Comparison of ENCODE assay signal across 10 cellular contexts in genomic region chr4:39763714-39764572, GRCh38.
DNase-seq lines count a peak whose midpoint lies in the region; ATAC-seq and TF ChIP-seq lines count a peak whose summit lies in the region.
"Had no signal": no experiment of that assay in that cellular context is flagged by ENCODE, and none has a peak within 500 bp of the region (broad histone marks: within the 10 kb centered on the region; RNA-seq: fewer than 3 reads in every experiment).

No MANE protein-coding gene starts in this region.

- no peak for TF ChIP-seq CTCF in spleen (IDR thresholded peaks at IDR 0.05 in 8 of 11, conservative IDR thresholded peaks at IDR 0.05 in 3 of 11)

- peak overlapping the region in 1 of 8 donors; percentile 19 for H3K27ac ChIP-seq in spleen
- H3K27ac ChIP-seq: skin epidermis had no signal

- H3K27me3 ChIP-seq in spleen (replicated peaks in 1 of 7): no peaks in the 10 kb centered on the region

- no peak overlapping the region for H3K4me3 ChIP-seq in spleen
- H3K4me3 ChIP-seq: skin epidermis had no signal

- 77 to 83% (median 79%) methylated on average over 8 to 9 of the region's 9 CpGs for WGBS in spleen, 5 donors

- no peaks in the 10 kb centered on the region for H3K9me3 ChIP-seq in spleen

- DNase-seq in kidney tubule cell (ENCODE audit: low spot score): peak; percentile 78
- no peak for DNase-seq in spleen
- no peak for DNase-seq in activated effector memory CD4-positive, alpha-beta T cell treated with anti-CD3 and anti-CD28 coated beads, Interleukin-2, amount 50 U/mL, for 16 hours
- DNase-seq: erythroblast; stimulated activated CD8-positive, alpha-beta memory T cell treated with anti-CD3 and anti-CD28 coated beads, Interleukin-4, amount 100 ng/mL, for 48 hours had no signal

- intact Hi-C loops in spleen (cut with DNase I; ENCODE audit: low total_unique reads): no loop called here

- peaks cover 0 to 100% (median 45%) of the 10 kb centered on the region in 6 donors for H3K36me3 ChIP-seq in spleen

- ATAC-seq in GM18520 (IDR thresholded peaks at IDR 0.05; ENCODE audit: unreplicated experiment) (peak; percentile 69), GM21423 (IDR thresholded peaks at IDR 0.05; ENCODE audit: unreplicated experiment) (peak; percentile 66), HG03108 (IDR thresholded peaks at IDR 0.05; ENCODE audit: unreplicated experiment) (peak; percentile 64), GM19328 (IDR thresholded peaks at IDR 0.05; ENCODE audit: unreplicated experiment) (no peak)

- TF ChIP-seq POLR2A in spleen (IDR thresholded peaks at IDR 0.05): no peak

- peaks cover 0 to 3% (median 0%) of the 10 kb centered on the region in 6 donors for H3K4me1 ChIP-seq in spleen
